8 cellular contexts compared by ENCODE assay signal in genomic region chr11:67400942-67401494, GRCh38. TPM values are rescaled to one million over a fixed set of nuclear protein-coding genes. Genes with fewer than 3 reads are reported as not detected.
DNase-seq lines count a peak whose midpoint lies in the region; ATAC-seq and TF ChIP-seq lines count a peak whose summit lies in the region.

No MANE protein-coding gene starts in this region.

- peak overlapping the region; percentile 86 for H3K4me3 Mint-ChIP-seq in activated CD4-positive, alpha-beta memory T cell treated with anti-CD3 and anti-CD28 coated beads for 36 hours
- H3K4me3 Mint-ChIP-seq in stimulated activated memory B cell treated with anti-CD40 and anti-IgM and Interleukin-4, amounts not matched to agents 10 μg/mL and 1 μg/mL and 100 μg/mL, for 72 hours: peak overlapping the region; percentile 89

- H3K9me3 ChIP-seq in hepatocyte (ENCODE audit: low read depth): no peaks in the 10 kb centered on the region

- H3K4me1 ChIP-seq in hepatocyte (ENCODE audit: insufficient read depth): peaks cover 15% of the 10 kb centered on the region

- H3K4me3 ChIP-seq in GM08714 (ENCODE audit: low read length) (peak overlapping the region; percentile 78), hepatocyte (peak overlapping the region; percentile 98)

- POLR2A ChIA-PET in activated CD4-positive, alpha-beta memory T cell treated with anti-CD3 and anti-CD28 coated beads for 36 hours (lab: Charles Lee): interaction anchor here (0.7 to 6.6 kb wide), 15 partner anchors 9 to 161 kb away, joined by 3 to 68 read pairs (median 7); partner anchors contain the start of genes AIP, PTPRCAP, RAD9A and RPS6KB2

- peaks cover 46% of the 10 kb centered on the region for H3K36me3 Mint-ChIP-seq in activated CD4-positive, alpha-beta memory T cell treated with anti-CD3 and anti-CD28 coated beads for 36 hours
- peaks cover 30% of the 10 kb centered on the region for H3K36me3 Mint-ChIP-seq in stimulated activated memory B cell treated with anti-CD40 and anti-IgM and Interleukin-4, amounts not matched to agents 10 μg/mL and 1 μg/mL and 100 μg/mL, for 72 hours

- peak; percentile 10 for ATAC-seq in HG02759 (IDR thresholded peaks at IDR 0.05; ENCODE audit: unreplicated experiment)
- ATAC-seq in stimulated activated memory B cell treated with anti-CD40 and anti-IgM and Interleukin-4, amounts not matched to agents 10 μg/mL and 1 μg/mL and 100 μg/mL, for 72 hours: peak; percentile 42
- no peak for ATAC-seq in HG03097 (IDR thresholded peaks at IDR 0.05; ENCODE audit: low FRiP score, unreplicated experiment)

- no peak for TF ChIP-seq CTCF in hepatocyte (IDR thresholded peaks at IDR 0.05; ENCODE audit: poor library complexity)

- H3K4me2 ChIP-seq in hepatocyte: peak overlapping the region; percentile 94

- peak overlapping the region; percentile 83 for H3K27ac Mint-ChIP-seq in activated CD4-positive, alpha-beta memory T cell treated with anti-CD3 and anti-CD28 coated beads for 36 hours
- H3K27ac Mint-ChIP-seq in stimulated activated memory B cell treated with anti-CD40 and anti-IgM and Interleukin-4, amounts not matched to agents 10 μg/mL and 1 μg/mL and 100 μg/mL, for 72 hours: peak overlapping the region; percentile 75

- intact Hi-C loops in activated CD4-positive, alpha-beta memory T cell treated with anti-CD3 and anti-CD28 coated beads for 36 hours (cut with micrococcal nuclease): loop anchor here (5.0 kb wide), 1 partner anchor 124 kb away; no protein-coding TSS in a partner anchor

- 11% methylated on average over 20 of the region's 27 CpGs for WGBS in hepatocyte (ENCODE audit: low lambda C conversion rate, missing lambda C conversion rate)

- H3K27me3 Mint-ChIP-seq in activated CD4-positive, alpha-beta memory T cell treated with anti-CD3 and anti-CD28 coated beads for 36 hours: no peaks in the 10 kb centered on the region
- H3K27me3 Mint-ChIP-seq in stimulated activated memory B cell treated with anti-CD40 and anti-IgM and Interleukin-4, amounts not matched to agents 10 μg/mL and 1 μg/mL and 100 μg/mL, for 72 hours: no peaks in the 10 kb centered on the region

- peak overlapping the region; percentile 50 for H2AFZ ChIP-seq in hepatocyte

- no peaks in the 10 kb centered on the region for H3K9me3 Mint-ChIP-seq in activated CD4-positive, alpha-beta memory T cell treated with anti-CD3 and anti-CD28 coated beads for 36 hours
- H3K9me3 Mint-ChIP-seq in stimulated activated memory B cell treated with anti-CD40 and anti-IgM and Interleukin-4, amounts not matched to agents 10 μg/mL and 1 μg/mL and 100 μg/mL, for 72 hours: no peaks in the 10 kb centered on the region

- no peak for DNase-seq in activated CD4-positive, alpha-beta memory T cell treated with anti-CD3 and anti-CD28 coated beads for 36 hours
- DNase-seq in hepatocyte (ENCODE audit: low spot score) (no peak), glomerular visceral epithelial cell (ENCODE audit: extremely low spot score) (no peak), anterior cingulate cortex (lab: John Stamatoyannopoulos, UW) (no peak)

- peaks cover 23% of the 10 kb centered on the region for H3K79me2 ChIP-seq in hepatocyte

- peaks cover 11% of the 10 kb centered on the region for H4K20me1 ChIP-seq in hepatocyte (ENCODE audit: insufficient read depth, poor library complexity, severe bottlenecking)

- H3K36me3 ChIP-seq in hepatocyte (replicated peaks; ENCODE audit: insufficient read depth, low read depth): no peaks in the 10 kb centered on the region

- H3K27me3 ChIP-seq in hepatocyte: no peaks in the 10 kb centered on the region

- no peaks in the 10 kb centered on the region for H3K9me2 ChIP-seq in hepatocyte (replicated peaks; ENCODE audit: insufficient read depth)

- CTCF ChIA-PET in activated CD4-positive, alpha-beta memory T cell treated with anti-CD3 and anti-CD28 coated beads for 36 hours (lab: Charles Lee): interaction anchor here (0.8 to 5.7 kb wide), 18 partner anchors 10 to 138 kb away, joined by 3 to 46 read pairs (median 8); partner anchors contain the start of genes CDK2AP2, PITPNM1, POLD4 and PTPRCAP

- H3K27ac ChIP-seq in hepatocyte: peak overlapping the region; percentile 97

- H3K4me1 Mint-ChIP-seq in activated CD4-positive, alpha-beta memory T cell treated with anti-CD3 and anti-CD28 coated beads for 36 hours (ENCODE audit: low read depth): peaks cover 63% of the 10 kb centered on the region
- peaks cover 60% of the 10 kb centered on the region for H3K4me1 Mint-ChIP-seq in stimulated activated memory B cell treated with anti-CD40 and anti-IgM and Interleukin-4, amounts not matched to agents 10 μg/mL and 1 μg/mL and 100 μg/mL, for 72 hours

RNA-seq across cellular contexts. Expression of gene PPP1CA, which starts 0.6 kb away (rescaled TPM):
- 100 to 1,000 TPM; 261 to 267 TPM for total RNA-seq in activated CD4-positive, alpha-beta memory T cell treated with anti-CD3 and anti-CD28 coated beads for 36 hours
- 146 and 152 TPM in 2 replicates for total RNA-seq in hepatocyte
- polyA plus RNA-seq in hepatocyte: 242 TPM in 2 replicates

RNA-seq across cellular contexts. Expression of gene TBC1D10C, which starts 2.9 kb away (rescaled TPM):
- 100 to 1,000 TPM; 123 to 126 TPM for total RNA-seq in activated CD4-positive, alpha-beta memory T cell treated with anti-CD3 and anti-CD28 coated beads for 36 hours
- total RNA-seq in hepatocyte: 0.16 TPM in 1 of 2 replicates, not detected in the other
- polyA plus RNA-seq in hepatocyte: 0.07 and 0.26 TPM in 2 replicates

RNA-seq across cellular contexts. Expression of gene RAD9A, which starts 9.2 kb away (rescaled TPM):
- 10 to 100 TPM; 31.0 to 39.1 TPM for total RNA-seq in activated CD4-positive, alpha-beta memory T cell treated with anti-CD3 and anti-CD28 coated beads for 36 hours
- 17.3 and 24.0 TPM in 2 replicates for total RNA-seq in hepatocyte
- 20.2 and 25.0 TPM in 2 replicates for polyA plus RNA-seq in hepatocyte

RNA-seq across cellular contexts. Expression of gene CARNS1, which starts 14.5 kb away (rescaled TPM):
- total RNA-seq in activated CD4-positive, alpha-beta memory T cell treated with anti-CD3 and anti-CD28 coated beads for 36 hours: 1 to 10 TPM; 2.3 to 3.3 TPM
- 0.92 and 2.4 TPM in 2 replicates for total RNA-seq in hepatocyte
- 7.7 and 11.5 TPM in 2 replicates for polyA plus RNA-seq in hepatocyte

RNA-seq across cellular contexts. Expression of gene RPS6KB2, which starts 27.3 kb away (rescaled TPM):
- 10 to 100 TPM; 57.4 to 57.5 TPM for total RNA-seq in activated CD4-positive, alpha-beta memory T cell treated with anti-CD3 and anti-CD28 coated beads for 36 hours
- total RNA-seq in hepatocyte: 59.9 and 65.0 TPM in 2 replicates
- polyA plus RNA-seq in hepatocyte: 105 and 107 TPM in 2 replicates

Comparison
In these comparisons a context has a peak if more than half of its experiments do, and no peak if none do; other contexts are left out.
1. RNA of gene TBC1D10C, which starts 2.9 kb away (total RNA-seq): 123 to 126 TPM in activated CD4-positive, alpha-beta memory T cell treated with anti-CD3 and anti-CD28 coated beads for 36 hours; 0.16 TPM in hepatocyte; every median in the first group is over 100 times any median in the second.